9 cellular contexts compared by ENCODE assay signal in genomic region chr17:39576187-39576586, GRCh38. TPM values are rescaled to one million over a fixed set of nuclear protein-coding genes. Genes with fewer than 3 reads are reported as not detected.
A peak's percentile ranks its signal among the peaks of the same experiment; 100 is the strongest.
DNase-seq lines count a peak whose midpoint lies in the region; ATAC-seq and TF ChIP-seq lines count a peak whose summit lies in the region.
"Had no signal": no experiment of that assay in that cellular context is flagged by ENCODE, and none has a peak within 500 bp of the region (broad histone marks: within the 10 kb centered on the region; RNA-seq: fewer than 3 reads in every experiment).

No MANE protein-coding gene starts in this region.

- peak; percentile 48 for TF ChIP-seq CTCF in AG09319 (IDR thresholded peaks at IDR 0.05; ENCODE audit: low read depth, low read length)
- TF ChIP-seq CTCF in GM10266 (IDR thresholded peaks at IDR 0.05; ENCODE audit: control insufficient read depth, insufficient read depth, low read depth, missing control alignments): peak; percentile 23
- TF ChIP-seq CTCF in foreskin keratinocyte (conservative IDR thresholded peaks at IDR 0.05): peak; percentile 53

- no peak overlapping the region for H3K27ac ChIP-seq in foreskin keratinocyte
- H3K27ac ChIP-seq: SK-N-MC had no signal

- H3K27me3 ChIP-seq in foreskin keratinocyte: peaks cover 33% of the 10 kb centered on the region

- DNase-seq in AG09319 (ENCODE audit: extremely low read depth, low read depth) (no peak), GM10266 (ENCODE audit: extremely low spot score) (no peak), RPMI7951 (ENCODE audit: low read depth) (peak; percentile 32), foreskin keratinocyte (no peak), NCI-H2081 treated with DMSO at 0.1 percent for 48 hours (lab: John Stamatoyannopoulos, UW) (no peak), NCI-H2107 (lab: John Stamatoyannopoulos, UW) (no peak), cerebellum (ENCODE audit: low spot score) (no peak)
- DNase-seq in stimulated activated CD4-positive, alpha-beta T cell treated with anti-CD3 and anti-CD28 coated beads, Interleukin-4, amount 100 ng/mL, for 24 hours: no peak

- H3K4me1 ChIP-seq in foreskin keratinocyte: no peaks in the 10 kb centered on the region

- ATAC-seq in foreskin keratinocyte: no peak

RNA-seq across cellular contexts. Expression of gene NEUROD2, which starts 31.5 kb away (rescaled TPM):
- total RNA-seq in RPMI7951 (2014; rRNA removed; shearing (Covaris generic)): not detected in 2 replicates
- total RNA-seq in foreskin keratinocyte: not detected in 2 replicates
- not detected in 2 replicates for polyA plus RNA-seq in foreskin keratinocyte
- total RNA-seq in cerebellum: 25.0 TPM

RNA-seq across cellular contexts. Expression of gene PPP1R1B, which starts 50.6 kb away (rescaled TPM):
- 0.48 TPM in 1 of 2 replicates, not detected in the other for total RNA-seq in RPMI7951 (2014; rRNA removed; shearing (Covaris generic))
- 0.68 and 0.88 TPM in 2 replicates for total RNA-seq in foreskin keratinocyte
- 0.67 and 1.3 TPM in 2 replicates for polyA plus RNA-seq in foreskin keratinocyte
- total RNA-seq in cerebellum: 6.1 TPM

Comparison
In these comparisons a context has a peak if more than half of its experiments do, and no peak if none do; other contexts are left out.
1. RNA of gene NEUROD2, which starts 31.5 kb away (total RNA-seq): 25.0 TPM in cerebellum (single experiment); not detected in RPMI7951 and not detected in foreskin keratinocyte; every median in the first group is over 10 times any median in the second.
2. Peak in every context shown above with its lines, with median percentiles within 50 percentile points of each other: CTCF ChIP-seq.